Comparison of ENCODE assay signal across 1 cellular context in genomic region chr6:33728438-33728837, GRCh38.
TF ChIP-seq lines count a peak whose summit lies in the region.

No MANE protein-coding gene starts in this region.

TF ChIP-seq in H1, 55 proteins besides CTCF, POLR2A, EP300 and RAD21:
- TF ChIP-seq CEBPB (IDR thresholded peaks at IDR 0.05; ENCODE audit: low read depth, low read length) (no peak), ZNF274 (IDR thresholded peaks at IDR 0.05; ENCODE audit: borderline replicate concordance, extremely low read depth, low read length) (no peak), HDAC2 (IDR thresholded peaks at IDR 0.05; ENCODE audit: borderline replicate concordance in 1 of 2, low read depth in 2 of 2, low read length in 2 of 2) (no peak), TAF7 (optimal IDR thresholded peaks at IDR 0.05; ENCODE audit: borderline replicate concordance, low read depth, low read length) (no peak), USF2 (IDR thresholded peaks at IDR 0.05; ENCODE audit: low read length) (no peak), SP2 (IDR thresholded peaks at IDR 0.05; ENCODE audit: low read length) (no peak), TBP (IDR thresholded peaks at IDR 0.05; ENCODE audit: low read depth, low read length) (no peak), SIX5 (IDR thresholded peaks at IDR 0.05; ENCODE audit: low read depth, low read length) (no peak), GTF2F1 (IDR thresholded peaks at IDR 0.05; ENCODE audit: borderline replicate concordance, low read depth, low read length) (no peak), SAP30 (IDR thresholded peaks at IDR 0.05; ENCODE audit: insufficient read depth, insufficient replicate concordance, low read length) (no peak), ATF3 (IDR thresholded peaks at IDR 0.05; ENCODE audit: insufficient read depth, low read depth, low read length) (no peak), JUND (IDR thresholded peaks at IDR 0.05; ENCODE audit: low read length) (no peak), RFX5 (IDR thresholded peaks at IDR 0.05; ENCODE audit: borderline replicate concordance, low read depth, low read length) (no peak), BRCA1 (IDR thresholded peaks at IDR 0.05; ENCODE audit: low read depth, low read length) (no peak), TAF1 (IDR thresholded peaks at IDR 0.05; ENCODE audit: low read depth, low read length) (no peak), MAFK (IDR thresholded peaks at IDR 0.05; ENCODE audit: low read depth, low read length) (no peak), ATF2 (IDR thresholded peaks at IDR 0.05; ENCODE audit: low read length) (no peak)
